9 cellular contexts compared by ENCODE assay signal in genomic region chr12:121918679-121919038, GRCh38. TPM values are rescaled to one million over a fixed set of nuclear protein-coding genes. Genes with fewer than 3 reads are reported as not detected.
DNase-seq lines count a peak whose midpoint lies in the region; ATAC-seq and TF ChIP-seq lines count a peak whose summit lies in the region.
"Had no signal": no experiment of that assay in that cellular context is flagged by ENCODE, and none has a peak within 500 bp of the region (broad histone marks: within the 10 kb centered on the region; RNA-seq: fewer than 3 reads in every experiment).

No MANE protein-coding gene starts in this region.

- H3K27me3 Mint-ChIP-seq in brain, result no peaks in the 10 kb centered on the region
- H3K27me3 Mint-ChIP-seq in natural killer cell (ENCODE audit: low read depth in 2 of 2), result peaks cover 0 to 2% of the 10 kb centered on the region in 2 donors

- TF ChIP-seq CTCF in brain (conservative IDR thresholded peaks at IDR 0.05), result no peak
- no peak for TF ChIP-seq CTCF in natural killer cell (IDR thresholded peaks at IDR 0.05)

- ATAC-seq in GM18499 (IDR thresholded peaks at IDR 0.05; ENCODE audit: insufficient read depth, unreplicated experiment), result peak; percentile 22
- ATAC-seq in HG03066 (IDR thresholded peaks at IDR 0.05; ENCODE audit: low read depth, unreplicated experiment), result peak; percentile 44
- peak in 1 of 3 donors; percentile 5 for ATAC-seq in natural killer cell
- ATAC-seq in HG03139 (IDR thresholded peaks at IDR 0.05; ENCODE audit: unreplicated experiment), result no peak
- no peak for ATAC-seq in HG03442 (IDR thresholded peaks at IDR 0.05; ENCODE audit: unreplicated experiment)

- DNase-seq in natural killer cell (no peak), NCI-H774 (lab: John Stamatoyannopoulos, UW) (no peak)
- no peak for DNase-seq in central memory CD4-positive, alpha-beta T cell

- peaks cover 34% of the 10 kb centered on the region for H3K36me3 Mint-ChIP-seq in brain
- H3K36me3 Mint-ChIP-seq in natural killer cell, result no peaks in the 10 kb centered on the region

- H3K4me3 Mint-ChIP-seq in brain (peak overlapping the region in 3 of 5 experiments; percentile 71 to 75 (median 72)), natural killer cell (peak overlapping the region; percentile 88)

- intact Hi-C loops in natural killer cell (cut with micrococcal nuclease), result loop anchor here (1.0 kb wide), 1 partner anchor 30 kb away; the partner anchor contains the start of gene PSMD9

- peaks cover 29% of the 10 kb centered on the region for H3K4me1 Mint-ChIP-seq in brain
- peaks cover 9 to 12% of the 10 kb centered on the region in 2 donors for H3K4me1 Mint-ChIP-seq in natural killer cell

- H3K27ac Mint-ChIP-seq in brain (no peak overlapping the region), natural killer cell (peak overlapping the region; percentile 88 to 91)

- H3K9me3 Mint-ChIP-seq in brain, result no peaks in the 10 kb centered on the region
- no peaks in the 10 kb centered on the region for H3K9me3 Mint-ChIP-seq in natural killer cell

RNA-seq across cellular contexts. Expression of gene CFAP251, which starts 0.3 kb away (rescaled TPM):
- polyA plus RNA-seq in brain (ENCODE audit: insufficient read depth, low read depth, low replicate concordance), result 5.2 TPM
- total RNA-seq in natural killer cell, result under 1 TPM; 0.59 to 0.80 (median 0.59) TPM

RNA-seq across cellular contexts. Expression of gene PSMD9, which starts 30.1 kb away (rescaled TPM):
- 65.0 TPM for polyA plus RNA-seq in brain (ENCODE audit: insufficient read depth, low read depth, low replicate concordance)
- 10 to 100 TPM; 32.0 to 47.6 (median 47.2) TPM for total RNA-seq in natural killer cell

RNA-seq across cellular contexts. Expression of gene HPD, which starts 60.0 kb away (rescaled TPM):
- polyA plus RNA-seq in brain (ENCODE audit: insufficient read depth, low read depth, low replicate concordance), result 0.31 TPM
- not detected for total RNA-seq in natural killer cell
- total RNA-seq: pulmonary artery endothelial cell had no signal

Comparison
In these comparisons a context has a peak if more than half of its experiments do, and no peak if none do; other contexts are left out.
1. ATAC-seq: peak in GM18499 (single experiment) and HG03066 (single experiment); none in HG03139 (single experiment) and HG03442 (single experiment).
2. H3K27ac Mint-ChIP-seq: peak in natural killer cell (2 of 2); none in brain (0 of 5).